ENCODE assay signal across 1 cellular context in the genomic region with DNA sequence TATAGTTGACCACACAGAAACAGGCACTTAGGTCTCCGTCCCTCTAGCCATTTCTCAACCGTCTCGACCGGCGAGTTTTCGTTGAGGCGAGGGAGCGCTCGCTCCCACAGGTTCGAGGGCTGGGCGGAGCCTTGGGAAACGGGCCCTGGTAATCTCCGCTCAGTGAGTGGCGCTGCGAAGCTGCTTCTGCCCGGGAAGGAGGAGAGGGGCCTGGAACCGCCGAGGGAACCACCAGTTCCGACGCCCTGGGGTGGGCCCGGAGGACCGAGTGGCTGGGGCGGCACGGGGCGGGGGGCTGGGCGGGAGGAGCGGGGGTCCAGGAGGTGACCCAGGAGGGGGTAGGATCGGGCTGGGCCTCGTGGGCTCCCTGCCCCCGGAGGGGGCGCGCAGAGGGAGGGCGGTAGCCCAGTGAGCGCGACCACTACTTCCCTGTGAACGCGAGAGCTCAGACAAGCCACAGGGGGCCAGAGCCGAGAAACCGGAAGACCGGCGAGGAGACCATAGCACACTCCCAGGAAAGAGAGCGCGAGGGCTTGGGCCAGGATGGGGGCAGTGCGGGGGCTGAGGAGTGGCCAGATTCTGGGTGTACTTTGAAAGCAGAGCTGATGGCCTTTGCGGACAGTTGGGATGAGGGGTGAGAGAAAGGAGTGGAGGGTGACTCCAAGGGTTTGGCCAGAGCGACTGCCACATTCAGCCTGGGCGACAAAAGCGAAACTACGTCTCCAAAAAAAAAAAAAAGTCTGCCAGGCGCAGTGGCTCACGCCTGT.
TF ChIP-seq lines count a peak whose summit lies in the region.

No MANE protein-coding gene starts in this region.

TF ChIP-seq in liver, 16 proteins besides CTCF, POLR2A, EP300 and RAD21 (continued from another document):
- TF ChIP-seq MAX (IDR thresholded peaks at IDR 0.05) = no peak
